In genomic region chr2:1301056-1301455, GRCh38 we compare ENCODE assay signal across 1 cellular context.
TF ChIP-seq lines count a peak whose summit lies in the region.

No MANE protein-coding gene starts in this region.

TF ChIP-seq in H1, 55 proteins besides CTCF, POLR2A, EP300 and RAD21:
- TF ChIP-seq JUND (IDR thresholded peaks at IDR 0.05; ENCODE audit: low read length) (no peak), CBX8 (IDR thresholded peaks at IDR 0.05; ENCODE audit: borderline replicate concordance, low read depth, low read length) (no peak), SIN3A (conservative IDR thresholded peaks at IDR 0.05 in 1 of 2, IDR thresholded peaks at IDR 0.05 in 1 of 2; ENCODE audit: low read depth in 1 of 2, low read length in 2 of 2) (no peak), MAFK (IDR thresholded peaks at IDR 0.05; ENCODE audit: low read depth, low read length) (no peak)
TF ChIP-seq in H1: peak in this region for 0.
